ENCODE assay signal across 10 cellular contexts in genomic region chr20:59028812-59029211, GRCh38. TPM values are rescaled to one million over a fixed set of nuclear protein-coding genes. Genes with fewer than 3 reads are reported as not detected.
DNase-seq lines count a peak whose midpoint lies in the region; TF ChIP-seq lines count a peak whose summit lies in the region.
"Had no signal": no experiment of that assay in that cellular context is flagged by ENCODE, and none has a peak within 500 bp of the region (broad histone marks: within the 10 kb centered on the region; RNA-seq: fewer than 3 reads in every experiment).

No MANE protein-coding gene starts in this region.

- no peaks in the 10 kb centered on the region for H3K27me3 Mint-ChIP-seq in activated naive CD4-positive, alpha-beta T cell treated with anti-CD3 and anti-CD28 coated beads, Interleukin-2, amount 10 ng/mL, durations not matched to agents 7 days and 5 days
- no peaks in the 10 kb centered on the region for H3K27me3 Mint-ChIP-seq in activated CD4-positive, alpha-beta memory T cell treated with anti-CD3 and anti-CD28 coated beads for 36 hours

- H3K4me3 Mint-ChIP-seq in activated naive CD4-positive, alpha-beta T cell treated with anti-CD3 and anti-CD28 coated beads, Interleukin-2, amount 10 ng/mL, durations not matched to agents 7 days and 5 days, result peak overlapping the region; percentile 14
- peak overlapping the region; percentile 52 for H3K4me3 Mint-ChIP-seq in activated CD4-positive, alpha-beta memory T cell treated with anti-CD3 and anti-CD28 coated beads for 36 hours

- H3K4me1 Mint-ChIP-seq in activated naive CD4-positive, alpha-beta T cell treated with anti-CD3 and anti-CD28 coated beads, Interleukin-2, amount 10 ng/mL, durations not matched to agents 7 days and 5 days, result peaks cover 70% of the 10 kb centered on the region
- peaks cover 59% of the 10 kb centered on the region for H3K4me1 Mint-ChIP-seq in activated CD4-positive, alpha-beta memory T cell treated with anti-CD3 and anti-CD28 coated beads for 36 hours (ENCODE audit: low read depth)

- 17 to 39% (median 22%) methylated on average over 2 of the region's 2 CpGs for WGBS in stomach, 5 donors

- no peak for TF ChIP-seq POLR2A in stomach (IDR thresholded peaks at IDR 0.05)

- POLR2A ChIA-PET in activated CD4-positive, alpha-beta memory T cell treated with anti-CD3 and anti-CD28 coated beads for 36 hours (lab: Charles Lee), result no interaction called here

- H3K4me3 ChIP-seq in foreskin fibroblast (ENCODE audit: low read depth in 1 of 2, low read length in 2 of 2) (peak overlapping the region; percentile 27 to 42), stomach (peak overlapping the region in 3 of 4 donors; percentile 19 to 26 (median 22))

- no peaks in the 10 kb centered on the region for H3K27me3 ChIP-seq in stomach

- no peaks in the 10 kb centered on the region for H3K9me3 ChIP-seq in stomach

- peaks cover 32 to 69% (median 54%) of the 10 kb centered on the region in 4 donors for H3K4me1 ChIP-seq in stomach

- intact Hi-C loops in activated CD4-positive, alpha-beta memory T cell treated with anti-CD3 and anti-CD28 coated beads for 36 hours (cut with micrococcal nuclease), result loop anchor here (2.0 kb wide), 1 partner anchor 46 kb away; no protein-coding TSS in a partner anchor
- intact Hi-C loops in stomach (cut with DNase I; ENCODE audit: low total_unique reads), result no loop called here

- TF ChIP-seq CTCF in foreskin fibroblast (IDR thresholded peaks at IDR 0.05; ENCODE audit: low read depth, low read length), result no peak
- no peak for TF ChIP-seq CTCF in stomach (IDR thresholded peaks at IDR 0.05)

- peaks cover 21 to 66% (median 60%) of the 10 kb centered on the region in 4 donors for H3K36me3 ChIP-seq in stomach

- H3K27ac ChIP-seq in stomach, result peak overlapping the region in 3 of 5 donors; percentile 5 to 44 (median 43)

- H3K27ac Mint-ChIP-seq in activated naive CD4-positive, alpha-beta T cell treated with anti-CD3 and anti-CD28 coated beads, Interleukin-2, amount 10 ng/mL, durations not matched to agents 7 days and 5 days, result no peak overlapping the region
- peak overlapping the region; percentile 63 for H3K27ac Mint-ChIP-seq in activated CD4-positive, alpha-beta memory T cell treated with anti-CD3 and anti-CD28 coated beads for 36 hours

- no peak for TF ChIP-seq EP300 in stomach (IDR thresholded peaks at IDR 0.05)

- H3K36me3 Mint-ChIP-seq in activated naive CD4-positive, alpha-beta T cell treated with anti-CD3 and anti-CD28 coated beads, Interleukin-2, amount 10 ng/mL, durations not matched to agents 7 days and 5 days, result peaks cover 67% of the 10 kb centered on the region
- peaks cover 69% of the 10 kb centered on the region for H3K36me3 Mint-ChIP-seq in activated CD4-positive, alpha-beta memory T cell treated with anti-CD3 and anti-CD28 coated beads for 36 hours

- CTCF ChIA-PET in activated naive CD4-positive, alpha-beta T cell treated with anti-CD3 and anti-CD28 coated beads, Interleukin-2, amount 10 ng/mL, durations not matched to agents 7 days and 5 days (lab: Charles Lee), result no interaction called here
- CTCF ChIA-PET in activated CD4-positive, alpha-beta memory T cell treated with anti-CD3 and anti-CD28 coated beads for 36 hours (lab: Charles Lee), result no interaction called here

- no peaks in the 10 kb centered on the region for H3K9me3 Mint-ChIP-seq in activated naive CD4-positive, alpha-beta T cell treated with anti-CD3 and anti-CD28 coated beads, Interleukin-2, amount 10 ng/mL, durations not matched to agents 7 days and 5 days
- H3K9me3 Mint-ChIP-seq in activated CD4-positive, alpha-beta memory T cell treated with anti-CD3 and anti-CD28 coated beads for 36 hours, result no peaks in the 10 kb centered on the region

- no peak for DNase-seq in activated naive CD4-positive, alpha-beta T cell treated with anti-CD3 and anti-CD28 coated beads, Interleukin-2, amount 10 ng/mL, durations not matched to agents 7 days and 5 days
- no peak for DNase-seq in activated naive CD4-positive, alpha-beta T cell treated with Interleukin-2 at 50 U/mL for 16 hours
- no peak for DNase-seq in activated CD4-positive, alpha-beta memory T cell treated with anti-CD3 and anti-CD28 coated beads for 36 hours
- no peak for DNase-seq in foreskin fibroblast
- DNase-seq in stomach, result no peak
- DNase-seq in HCEC 1CT, result no peak
- no peak for DNase-seq in cerebellum (ENCODE audit: low spot score)
- no peak for DNase-seq in hypothalamus (lab: John Stamatoyannopoulos, UW)
- DNase-seq: NCI-H774 had no signal

RNA-seq across cellular contexts. Expression of gene ATP5F1E, which starts 3.3 kb away (rescaled TPM):
- total RNA-seq in activated CD4-positive, alpha-beta memory T cell treated with anti-CD3 and anti-CD28 coated beads for 36 hours, result 10 to 100 TPM; 82.2 to 90.4 TPM
- total RNA-seq in stomach (100 to 1,000 TPM in 1 of 5 donors, 10 to 100 TPM in 4; 20.4 to 101 (median 27.4) TPM), cerebellum (25.3 TPM)
- polyA plus RNA-seq in stomach, result 10 to 100 TPM; 56.4 to 78.5 (median 71.5) TPM

RNA-seq across cellular contexts. Expression of gene TUBB1, which starts 9.6 kb away (rescaled TPM):
- not detected for total RNA-seq in activated CD4-positive, alpha-beta memory T cell treated with anti-CD3 and anti-CD28 coated beads for 36 hours
- total RNA-seq in stomach (under 1 TPM in 1 of 5 donors, not detected in 4; 0.55 TPM), cerebellum (1.2 TPM)
- polyA plus RNA-seq in stomach, result under 1 TPM in 2 of 3 donors, not detected in 1; 0.03 to 0.12 TPM
- total RNA-seq: myocyte had no signal

RNA-seq across cellular contexts. Expression of gene PRELID3B, which starts 13.8 kb away (rescaled TPM):
- total RNA-seq in activated CD4-positive, alpha-beta memory T cell treated with anti-CD3 and anti-CD28 coated beads for 36 hours, result 100 to 1,000 TPM; 148 to 151 TPM
- total RNA-seq in stomach (100 to 1,000 TPM in 1 of 5 donors, 10 to 100 TPM in 4; 35.7 to 322 (median 72.7) TPM), cerebellum (51.7 TPM)
- polyA plus RNA-seq in stomach, result 10 to 100 TPM; 20.0 to 65.8 (median 31.3) TPM

RNA-seq across cellular contexts. Expression of gene CTSZ, which starts 21.8 kb away (rescaled TPM):
- total RNA-seq in activated CD4-positive, alpha-beta memory T cell treated with anti-CD3 and anti-CD28 coated beads for 36 hours, result 10 to 100 TPM; 32.9 to 34.8 TPM
- total RNA-seq in stomach (100 to 1,000 TPM in 1 of 5 donors, 10 to 100 TPM in 4; 35.3 to 134 (median 56.9) TPM), cerebellum (14.1 TPM)
- polyA plus RNA-seq in stomach, result 10 to 100 TPM; 41.7 to 59.1 (median 55.5) TPM

RNA-seq across cellular contexts. Expression of gene NELFCD, which starts 47.8 kb away (rescaled TPM):
- total RNA-seq in activated CD4-positive, alpha-beta memory T cell treated with anti-CD3 and anti-CD28 coated beads for 36 hours, result 10 to 100 TPM; 80.5 to 92.3 TPM
- total RNA-seq in stomach (10 to 100 TPM; 20.9 to 59.5 (median 41.1) TPM), cerebellum (52.6 TPM)
- 10 to 100 TPM; 34.7 to 47.5 (median 41.4) TPM for polyA plus RNA-seq in stomach
